8 cellular contexts compared by ENCODE assay signal in genomic region chr2:96208144-96209010, GRCh38. TPM values are rescaled to one million over a fixed set of nuclear protein-coding genes. Genes with fewer than 3 reads are reported as not detected.
DNase-seq lines count a peak whose midpoint lies in the region; ATAC-seq, FAIRE-seq and TF ChIP-seq lines count a peak whose summit lies in the region.

Gene STARD7 (minus strand): TSS chr2:96208827. CDS start chr2:96208434, 393 bp downstream.

- peak within 1 kb of the TSS; percentile 94 for H3K9ac ChIP-seq in HUES64 (ENCODE audit: low read depth, low read length)
- peak within 1 kb of the TSS; percentile 90 for H3K9ac ChIP-seq in OCI-LY1 (ENCODE audit: low read length)

- peak within 1 kb of the TSS; percentile 95 for H3K27ac Mint-ChIP-seq in mesothelial cell of epicardium

- WGBS in HUES64, result under 1% methylated on average over 100 of the region's 100 CpGs

- no peak within 1 kb of the TSS for H2AFZ ChIP-seq in OCI-LY1 (ENCODE audit: low read length)

- H3K36me3 Mint-ChIP-seq in mesothelial cell of epicardium, result peaks cover 3% of the 10 kb centered on the region

- 0 out of 2 replicates have a peak, but pooled peaks cover 4% of the 10 kb centered on the region for H4K20me1 ChIP-seq in OCI-LY1 (ENCODE audit: insufficient read depth, low read length)

- no peak for TF ChIP-seq CTCF in OCI-LY1 (IDR thresholded peaks at IDR 0.05; ENCODE audit: low read length)
- peak; percentile 24 for TF ChIP-seq CTCF in mesothelial cell of epicardium (IDR thresholded peaks at IDR 0.05; ENCODE audit: unreplicated experiment)

- H3K4me1 Mint-ChIP-seq in mesothelial cell of epicardium, result peaks cover 45% of the 10 kb centered on the region

- DNase-seq in D341Med (ENCODE audit: low spot score), result peak; percentile 97
- peak; percentile 98 for DNase-seq in activated CD8-positive, alpha-beta memory T cell treated with anti-CD3 and anti-CD28 coated beads, Interleukin-2, amount 50 U/mL, for 4 hours
- DNase-seq in mesothelial cell of epicardium (ENCODE audit: low spot score in 2 of 2, unreplicated experiment in 2 of 2), result peak; percentile 93 to 98
- DNase-seq in stimulated activated CD8-positive, alpha-beta memory T cell treated with anti-CD3 and anti-CD28 coated beads, Interleukin-15, amount 100 ng/mL, for 48 hours (ENCODE audit: low read depth in 2 of 2), result peak; percentile 97 to 98

- H3K4me3 ChIP-seq in HUES64 (ENCODE audit: low read length) (peak within 1 kb of the TSS; percentile 93), OCI-LY1 (ENCODE audit: low read depth, low read length, poor library complexity, severe bottlenecking) (peak within 1 kb of the TSS; percentile 96)

- no peaks in the 10 kb centered on the region for H3K9me2 ChIP-seq in OCI-LY1 (ENCODE audit: low read depth, low read length)

- peak; percentile 89 for ATAC-seq in GM21423 (IDR thresholded peaks at IDR 0.05; ENCODE audit: unreplicated experiment)

- no peaks in the 10 kb centered on the region for H3K9me3 Mint-ChIP-seq in mesothelial cell of epicardium

- H3F3A ChIP-seq in OCI-LY1 (ENCODE audit: insufficient read depth, low read length), result no peaks in the 10 kb centered on the region

- H3K4me3 Mint-ChIP-seq in mesothelial cell of epicardium, result peak within 1 kb of the TSS; percentile 88

- H3K27ac ChIP-seq in HUES64 (ENCODE audit: low read depth, low read length) (peak within 1 kb of the TSS; percentile 94), OCI-LY1 (ENCODE audit: low read depth, low read length, poor library complexity, severe bottlenecking) (peak within 1 kb of the TSS; percentile 92)

- H3K36me3 ChIP-seq in HUES64 (ENCODE audit: insufficient read depth, low read length) (peaks cover 5% of the 10 kb centered on the region; the same call in 1 of the 2 replicates), OCI-LY1 (ENCODE audit: insufficient read depth, low read length) (peaks cover 33% of the 10 kb centered on the region)

- peaks cover 47% of the 10 kb centered on the region for H3K79me2 ChIP-seq in OCI-LY1 (ENCODE audit: insufficient read depth, low read length)

- no peaks in the 10 kb centered on the region for H3K9me3 ChIP-seq in HUES64 (ENCODE audit: insufficient read depth, low read depth, low read length)
- no peaks in the 10 kb centered on the region for H3K9me3 ChIP-seq in OCI-LY1 (ENCODE audit: low read length)

- peak; percentile 57 for FAIRE-seq in endometrium (lab: Jason Lieb, UNC)

- peaks cover 26% of the 10 kb centered on the region for H3K4me1 ChIP-seq in HUES64 (ENCODE audit: insufficient read depth, low read length)
- peaks cover 76% of the 10 kb centered on the region for H3K4me1 ChIP-seq in OCI-LY1 (ENCODE audit: insufficient read depth, low read length, severe bottlenecking)

- H3K27me3 Mint-ChIP-seq in mesothelial cell of epicardium (ENCODE audit: low read depth), result no peaks in the 10 kb centered on the region

- H3K27me3 ChIP-seq in HUES64 (ENCODE audit: insufficient read depth, low read length) (no peaks in the 10 kb centered on the region), OCI-LY1 (ENCODE audit: insufficient read depth, low read length) (no peaks in the 10 kb centered on the region)

- peak within 1 kb of the TSS; percentile 95 for H3K4me2 ChIP-seq in OCI-LY1 (ENCODE audit: low read length)

RNA-seq across cellular contexts. Expression of gene STARD7, which starts in this region (rescaled TPM):
- polyA plus RNA-seq in HUES64 (2013, experiment 1 of 2), result 141 TPM
- polyA plus RNA-seq in HUES64 (2013, experiment 2 of 2), result 127 TPM
- total RNA-seq in mesothelial cell of epicardium, result 107 to 109 TPM (median 108 TPM) in 3 replicates

Comparison
In these comparisons a context has a peak if more than half of its experiments do, and no peak if none do; other contexts are left out.
1. Peak in every context shown above with its lines: DNase-seq, ATAC-seq, H3K4me3 ChIP-seq and H3K27ac ChIP-seq.